In genomic region chr5:72268753-72269410, GRCh38 we compare ENCODE assay signal across 10 cellular contexts. TPM values are rescaled to one million over a fixed set of nuclear protein-coding genes. Genes with fewer than 3 reads are reported as not detected.
A peak's percentile ranks its signal among the peaks of the same experiment; 100 is the strongest.
DNase-seq lines count a peak whose midpoint lies in the region; ATAC-seq and TF ChIP-seq lines count a peak whose summit lies in the region.
"Had no signal": no experiment of that assay in that cellular context is flagged by ENCODE, and none has a peak within 500 bp of the region (broad histone marks: within the 10 kb centered on the region; RNA-seq: fewer than 3 reads in every experiment).

No MANE protein-coding gene starts in this region.

- no peak for ATAC-seq in CD4-positive, CD25-positive, alpha-beta regulatory T cell (ENCODE audit: low read depth in 2 of 2)
- peak; percentile 60 for ATAC-seq in GM21723 (IDR thresholded peaks at IDR 0.05; ENCODE audit: unreplicated experiment)
- ATAC-seq in HG02678 (IDR thresholded peaks at IDR 0.05; ENCODE audit: unreplicated experiment): no peak
- ATAC-seq in HG03097 (IDR thresholded peaks at IDR 0.05; ENCODE audit: low FRiP score, unreplicated experiment): no peak

- H3K79me2 ChIP-seq in PC-9 (ENCODE audit: low read depth): peaks cover 4% of the 10 kb centered on the region; the same call in 1 of the 2 replicates

- H3K36me3 ChIP-seq in CD4-positive, CD25-positive, alpha-beta regulatory T cell (ENCODE audit: control insufficient read depth, insufficient read depth, low read length): no peaks in the 10 kb centered on the region
- 0 out of 2 replicates have a peak, but pooled peaks cover 3% of the 10 kb centered on the region for H3K36me3 ChIP-seq in PC-9 (ENCODE audit: low read depth)
- no peaks in the 10 kb centered on the region for H3K36me3 ChIP-seq in iPS DF 6.9 (ENCODE audit: control insufficient read depth, insufficient read depth, low read length)
- H3K36me3 ChIP-seq: neutrophil had no signal

- H3K27me3 ChIP-seq in CD4-positive, CD25-positive, alpha-beta regulatory T cell (ENCODE audit: control insufficient read depth, insufficient read depth, low read length): no peaks in the 10 kb centered on the region
- H3K27me3 ChIP-seq in PC-9 (ENCODE audit: insufficient read depth, low read depth): no peaks in the 10 kb centered on the region
- H3K27me3 ChIP-seq in iPS DF 6.9 (ENCODE audit: control insufficient read depth, insufficient read depth, low read length): no peaks in the 10 kb centered on the region
- H3K27me3 ChIP-seq: neutrophil had no signal

- POLR2A ChIA-PET in PC-9 (lab: Charles Lee; ENCODE audit: unreplicated experiment): no interaction called here

- peaks cover 6 to 16% (median 11%) of the 10 kb centered on the region in 4 donors for H3K4me1 Mint-ChIP-seq in CD4-positive, CD25-positive, alpha-beta regulatory T cell

- BruUV-seq in PC-9 (replicated peaks; lab: Mats Ljungman, UMichigan): no TSS peak

- H3F3A ChIP-seq in PC-9 (ENCODE audit: insufficient read depth, low read depth): no peaks in the 10 kb centered on the region; the same call in 1 of the 2 replicates

- no peaks in the 10 kb centered on the region for H3K9me3 Mint-ChIP-seq in CD4-positive, CD25-positive, alpha-beta regulatory T cell
- H3K9me3 Mint-ChIP-seq: IgD-negative memory B cell had no signal

- no peak overlapping the region for H3K4me3 ChIP-seq in CD4-positive, CD25-positive, alpha-beta regulatory T cell (ENCODE audit: low read depth, low read length)
- H3K4me3 ChIP-seq in PC-9 (no peak overlapping the region), iPS DF 6.9 (ENCODE audit: low read length) (no peak overlapping the region)

- H3K9me3 ChIP-seq in CD4-positive, CD25-positive, alpha-beta regulatory T cell (ENCODE audit: control insufficient read depth in 2 of 2, low read length in 2 of 2): no peaks in the 10 kb centered on the region
- no peaks in the 10 kb centered on the region for H3K9me3 ChIP-seq in PC-9 (ENCODE audit: insufficient read depth, low read depth)
- no peaks in the 10 kb centered on the region for H3K9me3 ChIP-seq in iPS DF 6.9 (ENCODE audit: control insufficient read depth, insufficient read depth, low read length)
- H3K9me3 ChIP-seq: neutrophil had no signal

- H3K4me1 ChIP-seq in CD4-positive, CD25-positive, alpha-beta regulatory T cell (ENCODE audit: control insufficient read depth, insufficient read depth, low read length, poor library complexity, severe bottlenecking): no peaks in the 10 kb centered on the region
- H3K4me1 ChIP-seq in PC-9 (replicated peaks; ENCODE audit: insufficient read depth): no peaks in the 10 kb centered on the region
- no peaks in the 10 kb centered on the region; the same call in 1 of the 2 replicates for H3K4me1 ChIP-seq in iPS DF 6.9 (ENCODE audit: control insufficient read depth, insufficient read depth, low read length)

- peak; percentile 9 to 67 (median 38) for DNase-seq in CD4-positive, CD25-positive, alpha-beta regulatory T cell
- peak; percentile 61 to 66 for DNase-seq in PC-9
- peak; percentile 37 for DNase-seq in activated naive CD4-positive, alpha-beta T cell treated with anti-CD3 and anti-CD28 coated beads, Interleukin-2, amount 50 U/mL, for 16 hours
- peak; percentile 33 for DNase-seq in iPS DF 6.9 (ENCODE audit: low read depth, low spot score)
- DNase-seq in stimulated activated CD4-positive, alpha-beta T cell treated with anti-CD3 and anti-CD28 coated beads, Interleukin-4, amount 100 ng/mL, for 4 hours: peak; percentile 7 to 23

- CTCF ChIA-PET in PC-9 (lab: Charles Lee): interaction anchor here (1.0 kb wide), 1 partner anchor 10 kb away, joined by 3 read pairs; no protein-coding TSS in a partner anchor

- H3K4me2 ChIP-seq in PC-9: no peak overlapping the region

- peaks cover 2% of the 10 kb centered on the region for H3K36me3 Mint-ChIP-seq in CD4-positive, CD25-positive, alpha-beta regulatory T cell

- TF ChIP-seq CTCF in PC-9 (conservative IDR thresholded peaks at IDR 0.05): peak; percentile 89

- H3K27ac Mint-ChIP-seq in CD4-positive, CD25-positive, alpha-beta regulatory T cell: peak overlapping the region in 1 of 3 donors; percentile 66

- intact Hi-C loops in PC-9 (cut with micrococcal nuclease; ENCODE audit: unreplicated experiment): loop anchor here (1.0 to 10.0 kb wide), 5 partner anchors 34 to 490 kb away; no protein-coding TSS in a partner anchor

- no peaks in the 10 kb centered on the region; the same call in 1 of the 2 replicates for H3K9me2 ChIP-seq in PC-9 (ENCODE audit: insufficient read depth)

- H4K20me1 ChIP-seq in PC-9 (ENCODE audit: insufficient read depth): no peaks in the 10 kb centered on the region

- H3K4me3 Mint-ChIP-seq in CD4-positive, CD25-positive, alpha-beta regulatory T cell: no peak overlapping the region
- H3K4me3 Mint-ChIP-seq: IgD-negative memory B cell had no signal

- H3K27ac ChIP-seq in CD4-positive, CD25-positive, alpha-beta regulatory T cell (ENCODE audit: insufficient read depth, low read length, poor library complexity, severe bottlenecking): no peak overlapping the region
- no peak overlapping the region for H3K27ac ChIP-seq in PC-9
- H3K27ac ChIP-seq in iPS DF 6.9 (ENCODE audit: low read length): no peak overlapping the region
- H3K27ac ChIP-seq: neutrophil had no signal

- no peaks in the 10 kb centered on the region for H3K27me3 Mint-ChIP-seq in CD4-positive, CD25-positive, alpha-beta regulatory T cell
- H3K27me3 Mint-ChIP-seq: IgD-negative memory B cell had no signal

- H2AFZ ChIP-seq in PC-9: no peak overlapping the region

- WGBS in iPS DF 6.9 (ENCODE audit: insufficient coverage, insufficient read length): no CpG with 5 or more reads among the region's 2 CpGs

RNA-seq across cellular contexts. Expression of gene MRPS27, which starts 51.2 kb away (rescaled TPM):
- total RNA-seq in CD4-positive, CD25-positive, alpha-beta regulatory T cell: 36.2 TPM
- 10 to 100 TPM; 39.0 to 53.1 (median 43.4) TPM for polyA plus RNA-seq in CD4-positive, CD25-positive, alpha-beta regulatory T cell
- total RNA-seq in PC-9 (2021): 71.0 and 73.1 TPM in 2 replicates

RNA-seq across cellular contexts. Expression of gene PTCD2, which starts 51.3 kb away (rescaled TPM):
- total RNA-seq in CD4-positive, CD25-positive, alpha-beta regulatory T cell: 3.4 TPM
- 1 to 10 TPM; 5.4 to 6.5 (median 5.9) TPM for polyA plus RNA-seq in CD4-positive, CD25-positive, alpha-beta regulatory T cell
- total RNA-seq in PC-9 (2021): 13.4 and 15.5 TPM in 2 replicates
